Comparison of ENCODE assay signal across 1 cellular context in the genomic region with DNA sequence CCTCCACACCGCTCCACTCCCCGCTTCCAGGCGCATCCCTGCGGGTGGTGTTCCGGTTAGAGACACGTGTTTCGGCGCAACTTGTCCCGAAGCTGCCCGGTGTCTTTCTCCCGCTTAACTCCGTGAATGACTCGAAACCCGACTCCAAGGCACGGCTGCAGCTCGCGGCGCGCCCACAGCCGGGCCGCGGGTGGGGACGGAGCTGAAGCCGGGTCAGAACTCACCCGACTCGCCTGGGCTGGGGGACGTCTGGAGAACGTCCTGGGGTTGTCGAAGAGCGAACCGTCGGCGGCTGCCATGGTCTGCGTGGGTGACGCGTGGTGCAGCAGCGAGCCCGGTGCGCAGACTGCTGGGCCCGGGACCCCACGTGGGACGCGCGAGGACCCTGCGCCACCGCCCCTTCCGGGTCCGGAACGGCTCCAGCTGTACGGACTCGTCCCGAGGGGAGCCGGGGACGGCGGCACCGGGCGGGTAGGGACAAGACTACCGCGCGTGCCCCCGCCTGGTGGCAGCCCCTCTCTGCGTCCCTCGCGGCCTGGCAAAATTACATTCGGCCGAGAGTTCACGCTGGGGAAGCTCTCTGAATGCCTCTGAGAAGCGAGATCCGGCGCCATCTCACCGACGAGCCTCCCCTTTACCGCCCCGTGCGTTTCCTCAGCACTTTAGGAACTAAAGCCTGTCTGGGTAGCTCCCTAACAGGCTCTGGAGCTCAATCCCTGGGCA.
TF ChIP-seq lines count a peak whose summit lies in the region.

DDX31 (minus strand) TSS at position 348 of the 723 bp plus-strand sequence; CDS start at position 299, 49 bp downstream.

TF ChIP-seq in WTC11, 78 proteins besides CTCF, POLR2A, EP300 and RAD21 (continued from another document and continues in another):
- TF ChIP-seq, protein P1, sequence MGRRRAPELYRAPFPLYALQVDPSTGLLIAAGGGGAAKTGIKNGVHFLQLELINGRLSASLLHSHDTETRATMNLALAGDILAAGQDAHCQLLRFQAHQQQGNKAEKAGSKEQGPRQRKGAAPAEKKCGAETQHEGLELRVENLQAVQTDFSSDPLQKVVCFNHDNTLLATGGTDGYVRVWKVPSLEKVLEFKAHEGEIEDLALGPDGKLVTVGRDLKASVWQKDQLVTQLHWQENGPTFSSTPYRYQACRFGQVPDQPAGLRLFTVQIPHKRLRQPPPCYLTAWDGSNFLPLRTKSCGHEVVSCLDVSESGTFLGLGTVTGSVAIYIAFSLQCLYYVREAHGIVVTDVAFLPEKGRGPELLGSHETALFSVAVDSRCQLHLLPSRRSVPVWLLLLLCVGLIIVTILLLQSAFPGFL (CRISPR knock-in tag; IDR thresholded peaks at IDR 0.05; ENCODE audit: borderline replicate concordance) = no peak
- TF ChIP-seq TP53 (CRISPR knock-in tag; IDR thresholded peaks at IDR 0.05) (no peak), OVOL2 (CRISPR knock-in tag; IDR thresholded peaks at IDR 0.05; ENCODE audit: borderline replicate concordance) (no peak), ZNF263 (CRISPR knock-in tag; IDR thresholded peaks at IDR 0.05; ENCODE audit: low read depth) (no peak), EMX1 (CRISPR knock-in tag; IDR thresholded peaks at IDR 0.05) (no peak), KAT7 (CRISPR knock-in tag; IDR thresholded peaks at IDR 0.05; ENCODE audit: borderline replicate concordance) (no peak; the same call in 1 of the 2 replicates), NR2C2 (CRISPR knock-in tag; IDR thresholded peaks at IDR 0.05) (peak; percentile 60), ATF3 (CRISPR knock-in tag; conservative IDR thresholded peaks at IDR 0.05) (0 out of 2 replicates have a peak, but pooled peaks have one; percentile 43), FOXP1 (CRISPR knock-in tag; IDR thresholded peaks at IDR 0.05; ENCODE audit: borderline replicate concordance) (peak; percentile 93), ESRRA (CRISPR knock-in tag; IDR thresholded peaks at IDR 0.05; ENCODE audit: borderline replicate concordance) (0 out of 2 replicates have a peak, but pooled peaks have one; percentile 50), GABPB1 (CRISPR knock-in tag; IDR thresholded peaks at IDR 0.05) (no peak; the same call in 1 of the 2 replicates), NFE2L1 (CRISPR knock-in tag; IDR thresholded peaks at IDR 0.05) (peak; percentile 40), NFATC4 (CRISPR knock-in tag; IDR thresholded peaks at IDR 0.05) (no peak), ZNF416 (CRISPR knock-in tag; IDR thresholded peaks at IDR 0.05) (no peak), RELA (CRISPR knock-in tag; IDR thresholded peaks at IDR 0.05; ENCODE audit: borderline replicate concordance) (no peak), SOX15 (CRISPR knock-in tag; IDR thresholded peaks at IDR 0.05) (no peak), SMAD3 (CRISPR knock-in tag; IDR thresholded peaks at IDR 0.05; ENCODE audit: borderline replicate concordance) (no peak; the same call in 1 of the 2 replicates), ZNF232 (CRISPR knock-in tag; IDR thresholded peaks at IDR 0.05) (peak; percentile 84; the same call in 1 of the 2 replicates), FOXJ3 (CRISPR knock-in tag; IDR thresholded peaks at IDR 0.05; ENCODE audit: borderline replicate concordance) (no peak), ZBTB21 (CRISPR knock-in tag; IDR thresholded peaks at IDR 0.05; ENCODE audit: borderline replicate concordance) (no peak), RORB (CRISPR knock-in tag; IDR thresholded peaks at IDR 0.05) (no peak), HMGA2 (CRISPR knock-in tag; IDR thresholded peaks at IDR 0.05) (no peak), ZNF219 (CRISPR knock-in tag; IDR thresholded peaks at IDR 0.05; ENCODE audit: borderline replicate concordance) (0 out of 2 replicates have a peak, but pooled peaks have one; percentile 87), AFF4 (CRISPR knock-in tag; IDR thresholded peaks at IDR 0.05; ENCODE audit: borderline replicate concordance) (0 out of 2 replicates have a peak, but pooled peaks have one; percentile 43), PRRX2 (CRISPR knock-in tag; IDR thresholded peaks at IDR 0.05) (no peak), GTF2I (CRISPR knock-in tag; conservative IDR thresholded peaks at IDR 0.05) (no peak), TEAD4 (CRISPR knock-in tag; IDR thresholded peaks at IDR 0.05) (no peak), CREB1 (CRISPR knock-in tag; IDR thresholded peaks at IDR 0.05) (peak; percentile 91; the same call in 1 of the 2 replicates), ZNF317 (CRISPR knock-in tag; IDR thresholded peaks at IDR 0.05; ENCODE audit: borderline replicate concordance, low read depth) (no peak)
- TF ChIP-seq, protein P2, sequence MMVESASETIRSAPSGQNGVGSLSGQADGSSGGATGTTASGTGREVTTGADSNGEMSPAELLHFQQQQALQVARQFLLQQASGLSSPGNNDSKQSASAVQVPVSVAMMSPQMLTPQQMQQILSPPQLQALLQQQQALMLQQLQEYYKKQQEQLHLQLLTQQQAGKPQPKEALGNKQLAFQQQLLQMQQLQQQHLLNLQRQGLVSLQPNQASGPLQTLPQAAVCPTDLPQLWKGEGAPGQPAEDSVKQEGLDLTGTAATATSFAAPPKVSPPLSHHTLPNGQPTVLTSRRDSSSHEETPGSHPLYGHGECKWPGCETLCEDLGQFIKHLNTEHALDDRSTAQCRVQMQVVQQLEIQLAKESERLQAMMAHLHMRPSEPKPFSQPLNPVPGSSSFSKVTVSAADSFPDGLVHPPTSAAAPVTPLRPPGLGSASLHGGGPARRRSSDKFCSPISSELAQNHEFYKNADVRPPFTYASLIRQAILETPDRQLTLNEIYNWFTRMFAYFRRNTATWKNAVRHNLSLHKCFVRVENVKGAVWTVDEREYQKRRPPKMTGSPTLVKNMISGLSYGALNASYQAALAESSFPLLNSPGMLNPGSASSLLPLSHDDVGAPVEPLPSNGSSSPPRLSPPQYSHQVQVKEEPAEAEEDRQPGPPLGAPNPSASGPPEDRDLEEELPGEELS (CRISPR knock-in tag; IDR thresholded peaks at IDR 0.05) = peak; percentile 82; the same call in 1 of the 2 replicates
- TF ChIP-seq, protein P3, sequence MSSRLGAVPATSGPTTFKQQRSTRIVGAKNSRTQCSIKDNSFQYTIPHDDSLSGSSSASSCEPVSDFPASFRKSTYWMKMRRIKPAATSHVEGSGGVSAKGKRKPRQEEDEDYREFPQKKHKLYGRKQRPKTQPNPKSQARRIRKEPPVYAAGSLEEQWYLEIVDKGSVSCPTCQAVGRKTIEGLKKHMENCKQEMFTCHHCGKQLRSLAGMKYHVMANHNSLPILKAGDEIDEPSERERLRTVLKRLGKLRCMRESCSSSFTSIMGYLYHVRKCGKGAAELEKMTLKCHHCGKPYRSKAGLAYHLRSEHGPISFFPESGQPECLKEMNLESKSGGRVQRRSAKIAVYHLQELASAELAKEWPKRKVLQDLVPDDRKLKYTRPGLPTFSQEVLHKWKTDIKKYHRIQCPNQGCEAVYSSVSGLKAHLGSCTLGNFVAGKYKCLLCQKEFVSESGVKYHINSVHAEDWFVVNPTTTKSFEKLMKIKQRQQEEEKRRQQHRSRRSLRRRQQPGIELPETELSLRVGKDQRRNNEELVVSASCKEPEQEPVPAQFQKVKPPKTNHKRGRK (CRISPR knock-in tag; IDR thresholded peaks at IDR 0.05; ENCODE audit: borderline replicate concordance) = no peak
- TF ChIP-seq, protein P4, sequence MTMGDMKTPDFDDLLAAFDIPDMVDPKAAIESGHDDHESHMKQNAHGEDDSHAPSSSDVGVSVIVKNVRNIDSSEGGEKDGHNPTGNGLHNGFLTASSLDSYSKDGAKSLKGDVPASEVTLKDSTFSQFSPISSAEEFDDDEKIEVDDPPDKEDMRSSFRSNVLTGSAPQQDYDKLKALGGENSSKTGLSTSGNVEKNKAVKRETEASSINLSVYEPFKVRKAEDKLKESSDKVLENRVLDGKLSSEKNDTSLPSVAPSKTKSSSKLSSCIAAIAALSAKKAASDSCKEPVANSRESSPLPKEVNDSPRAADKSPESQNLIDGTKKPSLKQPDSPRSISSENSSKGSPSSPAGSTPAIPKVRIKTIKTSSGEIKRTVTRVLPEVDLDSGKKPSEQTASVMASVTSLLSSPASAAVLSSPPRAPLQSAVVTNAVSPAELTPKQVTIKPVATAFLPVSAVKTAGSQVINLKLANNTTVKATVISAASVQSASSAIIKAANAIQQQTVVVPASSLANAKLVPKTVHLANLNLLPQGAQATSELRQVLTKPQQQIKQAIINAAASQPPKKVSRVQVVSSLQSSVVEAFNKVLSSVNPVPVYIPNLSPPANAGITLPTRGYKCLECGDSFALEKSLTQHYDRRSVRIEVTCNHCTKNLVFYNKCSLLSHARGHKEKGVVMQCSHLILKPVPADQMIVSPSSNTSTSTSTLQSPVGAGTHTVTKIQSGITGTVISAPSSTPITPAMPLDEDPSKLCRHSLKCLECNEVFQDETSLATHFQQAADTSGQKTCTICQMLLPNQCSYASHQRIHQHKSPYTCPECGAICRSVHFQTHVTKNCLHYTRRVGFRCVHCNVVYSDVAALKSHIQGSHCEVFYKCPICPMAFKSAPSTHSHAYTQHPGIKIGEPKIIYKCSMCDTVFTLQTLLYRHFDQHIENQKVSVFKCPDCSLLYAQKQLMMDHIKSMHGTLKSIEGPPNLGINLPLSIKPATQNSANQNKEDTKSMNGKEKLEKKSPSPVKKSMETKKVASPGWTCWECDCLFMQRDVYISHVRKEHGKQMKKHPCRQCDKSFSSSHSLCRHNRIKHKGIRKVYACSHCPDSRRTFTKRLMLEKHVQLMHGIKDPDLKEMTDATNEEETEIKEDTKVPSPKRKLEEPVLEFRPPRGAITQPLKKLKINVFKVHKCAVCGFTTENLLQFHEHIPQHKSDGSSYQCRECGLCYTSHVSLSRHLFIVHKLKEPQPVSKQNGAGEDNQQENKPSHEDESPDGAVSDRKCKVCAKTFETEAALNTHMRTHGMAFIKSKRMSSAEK (CRISPR knock-in tag; IDR thresholded peaks at IDR 0.05; ENCODE audit: borderline replicate concordance) = no peak
- TF ChIP-seq, protein P5, sequence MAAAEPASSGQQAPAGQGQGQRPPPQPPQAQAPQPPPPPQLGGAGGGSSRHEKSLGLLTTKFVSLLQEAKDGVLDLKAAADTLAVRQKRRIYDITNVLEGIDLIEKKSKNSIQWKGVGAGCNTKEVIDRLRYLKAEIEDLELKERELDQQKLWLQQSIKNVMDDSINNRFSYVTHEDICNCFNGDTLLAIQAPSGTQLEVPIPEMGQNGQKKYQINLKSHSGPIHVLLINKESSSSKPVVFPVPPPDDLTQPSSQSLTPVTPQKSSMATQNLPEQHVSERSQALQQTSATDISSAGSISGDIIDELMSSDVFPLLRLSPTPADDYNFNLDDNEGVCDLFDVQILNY (CRISPR knock-in tag; IDR thresholded peaks at IDR 0.05) = peak; percentile 7; the same call in 1 of the 2 replicates
- TF ChIP-seq, protein P6, sequence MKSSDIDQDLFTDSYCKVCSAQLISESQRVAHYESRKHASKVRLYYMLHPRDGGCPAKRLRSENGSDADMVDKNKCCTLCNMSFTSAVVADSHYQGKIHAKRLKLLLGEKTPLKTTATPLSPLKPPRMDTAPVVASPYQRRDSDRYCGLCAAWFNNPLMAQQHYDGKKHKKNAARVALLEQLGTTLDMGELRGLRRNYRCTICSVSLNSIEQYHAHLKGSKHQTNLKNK (CRISPR knock-in tag; IDR thresholded peaks at IDR 0.05) = no peak
- TF ChIP-seq, protein P7, sequence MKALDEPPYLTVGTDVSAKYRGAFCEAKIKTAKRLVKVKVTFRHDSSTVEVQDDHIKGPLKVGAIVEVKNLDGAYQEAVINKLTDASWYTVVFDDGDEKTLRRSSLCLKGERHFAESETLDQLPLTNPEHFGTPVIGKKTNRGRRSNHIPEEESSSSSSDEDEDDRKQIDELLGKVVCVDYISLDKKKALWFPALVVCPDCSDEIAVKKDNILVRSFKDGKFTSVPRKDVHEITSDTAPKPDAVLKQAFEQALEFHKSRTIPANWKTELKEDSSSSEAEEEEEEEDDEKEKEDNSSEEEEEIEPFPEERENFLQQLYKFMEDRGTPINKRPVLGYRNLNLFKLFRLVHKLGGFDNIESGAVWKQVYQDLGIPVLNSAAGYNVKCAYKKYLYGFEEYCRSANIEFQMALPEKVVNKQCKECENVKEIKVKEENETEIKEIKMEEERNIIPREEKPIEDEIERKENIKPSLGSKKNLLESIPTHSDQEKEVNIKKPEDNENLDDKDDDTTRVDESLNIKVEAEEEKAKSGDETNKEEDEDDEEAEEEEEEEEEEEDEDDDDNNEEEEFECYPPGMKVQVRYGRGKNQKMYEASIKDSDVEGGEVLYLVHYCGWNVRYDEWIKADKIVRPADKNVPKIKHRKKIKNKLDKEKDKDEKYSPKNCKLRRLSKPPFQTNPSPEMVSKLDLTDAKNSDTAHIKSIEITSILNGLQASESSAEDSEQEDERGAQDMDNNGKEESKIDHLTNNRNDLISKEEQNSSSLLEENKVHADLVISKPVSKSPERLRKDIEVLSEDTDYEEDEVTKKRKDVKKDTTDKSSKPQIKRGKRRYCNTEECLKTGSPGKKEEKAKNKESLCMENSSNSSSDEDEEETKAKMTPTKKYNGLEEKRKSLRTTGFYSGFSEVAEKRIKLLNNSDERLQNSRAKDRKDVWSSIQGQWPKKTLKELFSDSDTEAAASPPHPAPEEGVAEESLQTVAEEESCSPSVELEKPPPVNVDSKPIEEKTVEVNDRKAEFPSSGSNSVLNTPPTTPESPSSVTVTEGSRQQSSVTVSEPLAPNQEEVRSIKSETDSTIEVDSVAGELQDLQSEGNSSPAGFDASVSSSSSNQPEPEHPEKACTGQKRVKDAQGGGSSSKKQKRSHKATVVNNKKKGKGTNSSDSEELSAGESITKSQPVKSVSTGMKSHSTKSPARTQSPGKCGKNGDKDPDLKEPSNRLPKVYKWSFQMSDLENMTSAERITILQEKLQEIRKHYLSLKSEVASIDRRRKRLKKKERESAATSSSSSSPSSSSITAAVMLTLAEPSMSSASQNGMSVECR (CRISPR knock-in tag; IDR thresholded peaks at IDR 0.05; ENCODE audit: borderline replicate concordance) = peak; percentile 74; the same call in 1 of the 2 replicates
